ENCODE assay signal across 15 cellular contexts in genomic region chr4:81796790-81797528, GRCh38.
DNase-seq lines count a peak whose midpoint lies in the region; ATAC-seq, FAIRE-seq and TF ChIP-seq lines count a peak whose summit lies in the region.
"Had no signal": no experiment of that assay in that cellular context is flagged by ENCODE, and none has a peak within 500 bp of the region (broad histone marks: within the 10 kb centered on the region; RNA-seq: fewer than 3 reads in every experiment).

No MANE protein-coding gene starts in this region.

- peak overlapping the region; percentile 0 for H3K4me3 Mint-ChIP-seq in CD8-positive, alpha-beta T cell
- H3K4me3 Mint-ChIP-seq in Calu3 (ENCODE audit: low read depth, unreplicated experiment), result no peak overlapping the region

- H3K9me3 ChIP-seq in CD8-positive, alpha-beta T cell (ENCODE audit: low read length), result no peaks in the 10 kb centered on the region
- H3K9me3 ChIP-seq in MM.1S (replicated peaks; ENCODE audit: insufficient read depth, low read length), result no peaks in the 10 kb centered on the region
- H3K9me3 ChIP-seq in sigmoid colon, result no peaks in the 10 kb centered on the region
- H3K9me3 ChIP-seq: mucosa of descending colon had no signal

- FAIRE-seq in GM19239 (lab: Jason Lieb, UNC), result peak; percentile 14
- FAIRE-seq: astrocyte, D721Med, H1 had no signal

- intact Hi-C loops in CD8-positive, alpha-beta T cell (cut with DNase I, micrococcal nuclease), result no loop called here
- intact Hi-C loops in Calu3 (cut with micrococcal nuclease; ENCODE audit: unreplicated experiment) (no loop called here), sigmoid colon (cut with DNase I) (no loop called here)

- H3K27me3 ChIP-seq in CD8-positive, alpha-beta T cell (ENCODE audit: insufficient read depth, low read length), result no peaks in the 10 kb centered on the region
- H3K27me3 ChIP-seq in MM.1S (replicated peaks; ENCODE audit: insufficient read depth, low read length) (no peaks in the 10 kb centered on the region), sigmoid colon (no peaks in the 10 kb centered on the region)

- H3K27ac Mint-ChIP-seq in CD8-positive, alpha-beta T cell, result peak overlapping the region; percentile 42
- H3K27ac Mint-ChIP-seq in Calu3 (ENCODE audit: unreplicated experiment), result no peak overlapping the region

- H3K9me3 Mint-ChIP-seq in CD8-positive, alpha-beta T cell, result no peaks in the 10 kb centered on the region
- no peaks in the 10 kb centered on the region for H3K9me3 Mint-ChIP-seq in Calu3 (ENCODE audit: low read depth, unreplicated experiment)

- no peaks in the 10 kb centered on the region for H3K79me2 ChIP-seq in MM.1S (ENCODE audit: low read length)
- H3K79me2 ChIP-seq: parathyroid adenoma had no signal

- peaks cover 8% of the 10 kb centered on the region; the same call in 1 of the 2 replicates for H3F3A ChIP-seq in MM.1S (ENCODE audit: insufficient read depth, low read length)

- no peaks in the 10 kb centered on the region for H3K36me3 Mint-ChIP-seq in CD8-positive, alpha-beta T cell
- H3K36me3 Mint-ChIP-seq in Calu3 (ENCODE audit: insufficient read depth, unreplicated experiment), result no peaks in the 10 kb centered on the region

- TF ChIP-seq CTCF in CD8-positive, alpha-beta T cell (IDR thresholded peaks at IDR 0.05), result no peak
- TF ChIP-seq CTCF in MM.1S (IDR thresholded peaks at IDR 0.05; ENCODE audit: low read length), result no peak
- TF ChIP-seq CTCF in Calu3 (IDR thresholded peaks at IDR 0.05; ENCODE audit: unreplicated experiment), result no peak
- no peak for TF ChIP-seq CTCF in sigmoid colon (IDR thresholded peaks at IDR 0.05)

- peak; percentile 36 for ATAC-seq in CD8-positive, alpha-beta T cell
- peak; percentile 60 for ATAC-seq in HG02678 (IDR thresholded peaks at IDR 0.05; ENCODE audit: unreplicated experiment)
- ATAC-seq: mucosa of descending colon had no signal

- DNase-seq in CD8-positive, alpha-beta T cell, result no peak
- DNase-seq in GM19239 (ENCODE audit: insufficient read length, low spot score), result no peak
- peak; percentile 71 for DNase-seq in MM.1S
- no peak for DNase-seq in superior temporal gyrus (ENCODE audit: extremely low spot score)
- DNase-seq in NCI-H1105 (lab: John Stamatoyannopoulos, UW), result no peak
- DNase-seq in Calu3, result no peak
- no peak for DNase-seq in sigmoid colon
- DNase-seq: activated CD4-positive, alpha-beta T cell treated with anti-CD3 and anti-CD28 coated beads for 1 hour; mucosa of descending colon; NCI-H2171 had no signal

- 0 out of 2 replicates have a peak overlapping the region, but pooled peaks have one; percentile 15 for H3K9ac ChIP-seq in MM.1S (ENCODE audit: low read length)
- H3K9ac ChIP-seq: parathyroid adenoma had no signal

- BruUV-seq in Calu3 (replicated peaks; lab: Mats Ljungman, UMichigan), result no TSS peak

- no peak overlapping the region for H3K27ac ChIP-seq in CD8-positive, alpha-beta T cell (ENCODE audit: low read depth, low read length)
- H3K27ac ChIP-seq in MM.1S (ENCODE audit: low read length), result peak overlapping the region; percentile 30; the same call in 1 of the 2 replicates
- no peak overlapping the region for H3K27ac ChIP-seq in sigmoid colon
- H3K27ac ChIP-seq: parathyroid adenoma had no signal

- H4K20me1 ChIP-seq in MM.1S (ENCODE audit: insufficient read depth, low read length), result no peaks in the 10 kb centered on the region

- peak overlapping the region; percentile 35; the same call in 1 of the 2 replicates for H2AFZ ChIP-seq in MM.1S (ENCODE audit: low read length)
- H2AFZ ChIP-seq: parathyroid adenoma had no signal

- no peak for TF ChIP-seq POLR2A in sigmoid colon (IDR thresholded peaks at IDR 0.05)

- no peaks in the 10 kb centered on the region for H3K36me3 ChIP-seq in CD8-positive, alpha-beta T cell (ENCODE audit: insufficient read depth, low read length)
- H3K36me3 ChIP-seq in MM.1S (replicated peaks; ENCODE audit: insufficient read depth, low read length) (no peaks in the 10 kb centered on the region), sigmoid colon (no peaks in the 10 kb centered on the region)

- peaks cover 10% of the 10 kb centered on the region for H3K4me1 Mint-ChIP-seq in CD8-positive, alpha-beta T cell (ENCODE audit: low read depth)
- H3K4me1 Mint-ChIP-seq in Calu3 (ENCODE audit: low read depth, unreplicated experiment), result no peaks in the 10 kb centered on the region

- H3K4me1 ChIP-seq in CD8-positive, alpha-beta T cell (ENCODE audit: insufficient read depth, low read length), result no peaks in the 10 kb centered on the region
- H3K4me1 ChIP-seq in MM.1S (ENCODE audit: low read length) (peaks cover 11% of the 10 kb centered on the region; the same call in 1 of the 2 replicates), sigmoid colon (no peaks in the 10 kb centered on the region)
- H3K4me1 ChIP-seq: parathyroid adenoma had no signal

- TF ChIP-seq EP300 in sigmoid colon (IDR thresholded peaks at IDR 0.05), result no peak

- peak overlapping the region; percentile 25 for H3K4me2 ChIP-seq in MM.1S (ENCODE audit: low read depth, low read length)

- H3K4me3 ChIP-seq in CD8-positive, alpha-beta T cell (ENCODE audit: low read depth, low read length), result no peak overlapping the region
- H3K4me3 ChIP-seq in MM.1S (ENCODE audit: low read length), result peak overlapping the region; percentile 0; the same call in 1 of the 2 replicates
- no peak overlapping the region for H3K4me3 ChIP-seq in sigmoid colon
- H3K4me3 ChIP-seq: mucosa of descending colon had no signal

- CTCF ChIA-PET in CD8-positive, alpha-beta T cell (lab: Charles Lee), result no interaction called here
- CTCF ChIA-PET in Calu3 (lab: Charles Lee), result no interaction called here

- H3K27me3 Mint-ChIP-seq in CD8-positive, alpha-beta T cell (ENCODE audit: low read depth), result no peaks in the 10 kb centered on the region
- H3K27me3 Mint-ChIP-seq in Calu3 (ENCODE audit: unreplicated experiment), result no peaks in the 10 kb centered on the region

- POLR2A ChIA-PET in CD8-positive, alpha-beta T cell (lab: Charles Lee), result no interaction called here

- WGBS in sigmoid colon, 2 donors, result 73 to 91% methylated on average over 1 of the region's 1 CpG

- no peaks in the 10 kb centered on the region for H3K9me2 ChIP-seq in MM.1S (replicated peaks; ENCODE audit: insufficient read depth, low read length)
